In the genomic region with DNA sequence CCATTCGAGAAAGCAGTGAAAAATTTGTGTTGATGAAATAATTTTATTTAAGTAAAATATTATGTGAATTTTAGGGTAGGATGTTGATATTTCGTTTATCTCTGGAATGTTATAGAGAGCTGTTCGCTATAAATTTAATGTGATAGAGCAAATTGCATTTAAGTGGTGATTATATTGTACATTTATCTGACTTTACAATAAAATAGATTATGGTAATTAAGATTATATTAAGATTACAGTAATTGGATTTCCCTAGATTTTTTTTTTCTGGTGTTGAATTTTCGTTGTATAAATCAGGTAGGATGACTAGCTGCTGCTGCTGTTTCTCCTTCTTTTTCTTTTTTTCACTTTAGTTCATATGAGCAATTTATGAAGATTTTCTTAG, we compare ENCODE assay signal across 25 cellular contexts.
"Had no signal": no experiment of that assay in that cellular context is flagged by ENCODE, and none has a peak within 500 bp of the region (broad histone marks: within the 10 kb centered on the region; RNA-seq: fewer than 3 reads in every experiment).

No MANE protein-coding gene starts in this region.

- H3K9me3 ChIP-seq: ovary, psoas muscle, right lobe of liver, sigmoid colon, suprapubic skin, testis, tibial artery, transverse colon, upper lobe of right lung, uterus had no signal

- H3K36me3 ChIP-seq: neural progenitor cell, ovary, right lobe of liver, uterus had no signal

- DNase-seq: natural killer cell; occipital lobe; ovary; posterior cingulate gyrus; psoas muscle; right cardiac atrium; right lobe of liver; sigmoid colon; small intestine; stimulated activated CD4-positive, alpha-beta T cell treated with anti-CD3 and anti-CD28 coated beads, Interleukin-15, amount 100 ng/mL, for 24 hours; stimulated activated CD4-positive, alpha-beta T cell treated with anti-CD3 and anti-CD28 coated beads, Interleukin-2, amount 100 ng/mL, for 24 hours; stimulated activated CD4-positive, alpha-beta T cell treated with anti-CD3 and anti-CD28 coated beads, Interleukin-2, amount 100 ng/mL, for 48 hours; stimulated activated CD4-positive, alpha-beta T cell treated with anti-CD3 and anti-CD28 coated beads, Interleukin-4, amount 100 ng/mL, for 24 hours; stimulated activated naive B cell treated with anti-CD40 and anti-IgM and Interleukin-4, amounts not matched to agents 10 μg/mL and 1 μg/mL and 100 μg/mL, for 72 hours; stimulated activated naive CD4-positive, alpha-beta T cell treated with Interleukin-2 at 50 U/mL for 16 hours; substantia nigra; testis; tibial artery; transverse colon; upper lobe of right lung; uterus had no signal

- ATAC-seq: natural killer cell; psoas muscle; right cardiac atrium; stimulated activated effector memory CD8-positive, alpha-beta T cell treated with anti-CD3 and anti-CD28 coated beads, Interleukin-12 subunit alpha, Interleukin-12 subunit beta, amount 100 ng/mL, for 72 hours; stimulated activated naive B cell treated with anti-CD40 and anti-IgM and Interleukin-4, amounts not matched to agents 10 μg/mL and 1 μg/mL and 100 μg/mL, for 72 hours; upper lobe of right lung had no signal

- H3K27ac ChIP-seq: neural progenitor cell, ovary, parathyroid adenoma, psoas muscle, right lobe of liver, sigmoid colon, suprapubic skin, testis, tibial artery, transverse colon, upper lobe of right lung, uterus had no signal

- H3K4me1 ChIP-seq: psoas muscle, sigmoid colon, suprapubic skin, testis, tibial artery, transverse colon, upper lobe of right lung, uterus had no signal

- H3K27me3 ChIP-seq: neural progenitor cell, ovary, right lobe of liver, sigmoid colon, suprapubic skin, testis, tibial artery, transverse colon, upper lobe of right lung, uterus had no signal

- H3K4me3 ChIP-seq: neural progenitor cell, ovary, psoas muscle, right lobe of liver, sigmoid colon, suprapubic skin, testis, tibial artery, transverse colon, upper lobe of right lung, uterus had no signal
